23 cellular contexts compared by ENCODE assay signal in genomic region chr9:37925006-37925405, GRCh38.
"Had no signal": no experiment of that assay in that cellular context is flagged by ENCODE, and none has a peak within 500 bp of the region (broad histone marks: within the 10 kb centered on the region; RNA-seq: fewer than 3 reads in every experiment).

No MANE protein-coding gene starts in this region.

- H3K27me3 ChIP-seq: adrenal gland, brain microvascular endothelial cell, esophagus muscularis mucosa, foreskin keratinocyte, heart right ventricle, left lung, pancreas had no signal

- H3K4me3 ChIP-seq: adrenal gland, esophagus muscularis mucosa, heart right ventricle, left lung, lower lobe of right lung, pancreas, thoracic aorta had no signal

- H3K9me3 ChIP-seq: adrenal gland, esophagus muscularis mucosa, heart right ventricle, left lung, lower lobe of right lung, pancreas, thoracic aorta had no signal

- H3K27ac Mint-ChIP-seq: activated naive CD4-positive, alpha-beta T cell treated with anti-CD3 and anti-CD28 coated beads for 36 hours; activated naive CD8-positive, alpha-beta T cell treated with anti-CD3 and anti-CD28 coated beads for 36 hours; natural killer cell; T-cell; type B pancreatic cell had no signal

- H3K27ac ChIP-seq: adrenal gland, brain microvascular endothelial cell, esophagus muscularis mucosa, foreskin keratinocyte, heart right ventricle, lower lobe of right lung, pancreas, thoracic aorta, VCaP had no signal

- DNase-seq: activated CD4-positive, alpha-beta T cell treated with anti-CD3 and anti-CD28 coated beads for 4 hours; activated CD4-positive, alpha-beta T cell treated with anti-CD3 and anti-CD28 coated beads, Interleukin-2, amount 50 U/mL, for 4 hours; activated CD8-positive, alpha-beta memory T cell treated with anti-CD3 and anti-CD28 coated beads for 24 hours; activated effector memory CD4-positive, alpha-beta T cell treated with Interleukin-2 at 50 U/mL for 16 hours; activated naive CD4-positive, alpha-beta T cell treated with anti-CD3 and anti-CD28 coated beads for 36 hours; activated naive CD8-positive, alpha-beta T cell treated with anti-CD3 and anti-CD28 coated beads for 36 hours; adrenal gland; brain microvascular endothelial cell; foreskin keratinocyte; heart right ventricle; lower lobe of right lung; mesendoderm; natural killer cell; pancreas; right cardiac atrium; stimulated activated CD4-positive, alpha-beta T cell treated with anti-CD3 and anti-CD28 coated beads, Interleukin-2, amount 100 ng/mL, for 48 hours; stimulated activated naive CD8-positive, alpha-beta T cell treated with anti-CD3 and anti-CD28 coated beads, Interleukin-15, Interleukin-2, amounts not matched to agents 100 U/mL and 50 U/mL, for 24 hours; T-cell had no signal

- H3K36me3 Mint-ChIP-seq: activated naive CD8-positive, alpha-beta T cell treated with anti-CD3 and anti-CD28 coated beads for 36 hours; natural killer cell; T-cell; type B pancreatic cell had no signal

- H3K4me1 Mint-ChIP-seq: activated naive CD8-positive, alpha-beta T cell treated with anti-CD3 and anti-CD28 coated beads for 36 hours; T-cell had no signal

- H3K4me3 Mint-ChIP-seq: activated naive CD4-positive, alpha-beta T cell treated with anti-CD3 and anti-CD28 coated beads for 36 hours; activated naive CD8-positive, alpha-beta T cell treated with anti-CD3 and anti-CD28 coated beads for 36 hours; natural killer cell; T-cell; type B pancreatic cell had no signal

- H3K36me3 ChIP-seq: adrenal gland, heart right ventricle, thoracic aorta had no signal

- H3K9me3 Mint-ChIP-seq: activated naive CD4-positive, alpha-beta T cell treated with anti-CD3 and anti-CD28 coated beads for 36 hours; activated naive CD8-positive, alpha-beta T cell treated with anti-CD3 and anti-CD28 coated beads for 36 hours; natural killer cell; T-cell; type B pancreatic cell had no signal

- ATAC-seq: foreskin keratinocyte; heart right ventricle; natural killer cell; pancreas; right cardiac atrium; stimulated activated naive CD8-positive, alpha-beta T cell treated with anti-CD3 and anti-CD28 coated beads, Interleukin-15, Interleukin-2, amounts not matched to agents 100 U/mL and 50 U/mL, for 24 hours; T-cell had no signal

- H3K27me3 Mint-ChIP-seq: activated naive CD8-positive, alpha-beta T cell treated with anti-CD3 and anti-CD28 coated beads for 36 hours; type B pancreatic cell had no signal

- FAIRE-seq: pancreas had no signal
